Comparison of ENCODE assay signal across 8 cellular contexts in genomic region chr16:50548659-50549560, GRCh38. TPM values are rescaled to one million over a fixed set of nuclear protein-coding genes. Genes with fewer than 3 reads are reported as not detected.
DNase-seq lines count a peak whose midpoint lies in the region; ATAC-seq and FAIRE-seq lines count a peak whose summit lies in the region.

No MANE protein-coding gene starts in this region.

- H3K27me3 ChIP-seq in CD4-positive, alpha-beta memory T cell (ENCODE audit: insufficient read depth, low read length): no peaks in the 10 kb centered on the region

- peak overlapping the region; percentile 26 to 85 (median 74) for H3K4me3 Mint-ChIP-seq in CD4-positive, alpha-beta memory T cell

- no peaks in the 10 kb centered on the region for H3K36me3 ChIP-seq in CD4-positive, alpha-beta memory T cell (ENCODE audit: insufficient read depth, low read length)

- ATAC-seq in GM21381 (IDR thresholded peaks at IDR 0.05; ENCODE audit: unreplicated experiment): peak; percentile 54

- DNase-seq in CD4-positive, alpha-beta memory T cell: peak in 1 of 5 donors; percentile 50
- DNase-seq in HTR-8/SVneo (ENCODE audit: insufficient read length, low spot score) (peak; percentile 19), COLO829 (ENCODE audit: low spot score) (no peak), NCI-H2107 treated with DMSO at 0.1 percent for 48 hours (lab: John Stamatoyannopoulos, UW; ENCODE audit: unreplicated experiment) (no peak)
- DNase-seq in activated naive CD4-positive, alpha-beta T cell treated with Interleukin-2 at 50 U/mL for 16 hours: peak; percentile 37
- DNase-seq in stimulated activated CD4-positive, alpha-beta T cell treated with anti-CD3 and anti-CD28 coated beads, Interleukin-4, amount 100 ng/mL, for 1 hour: peak; percentile 43

- H3K9me3 ChIP-seq in CD4-positive, alpha-beta memory T cell (ENCODE audit: control insufficient read depth in 1 of 2, low read length in 2 of 2): no peaks in the 10 kb centered on the region
- H3K9me3 ChIP-seq in iPS-18c (ENCODE audit: control insufficient read depth, insufficient read depth, low read length): peaks cover 2% of the 10 kb centered on the region

- peak overlapping the region; percentile 25 for H3K27ac ChIP-seq in CD4-positive, alpha-beta memory T cell (ENCODE audit: low read depth, low read length)

- CTCF ChIA-PET in CD4-positive, alpha-beta memory T cell (lab: Charles Lee; ENCODE audit: partially characterized antibody): no interaction called here

- FAIRE-seq in HTR-8/SVneo (lab: Jason Lieb, UNC): no peak

- H3K9me3 Mint-ChIP-seq in CD4-positive, alpha-beta memory T cell: peaks cover 0 to 5% (median under 1%) of the 10 kb centered on the region in 8 donors

- no peaks in the 10 kb centered on the region for H3K27me3 Mint-ChIP-seq in CD4-positive, alpha-beta memory T cell

- H3K36me3 Mint-ChIP-seq in CD4-positive, alpha-beta memory T cell: peaks cover under 1 to 6% of the 10 kb centered on the region in 2 donors

- H3K4me3 ChIP-seq in CD4-positive, alpha-beta memory T cell (ENCODE audit: low read length in 2 of 2): peak overlapping the region in 1 of 2 donors; percentile 49
- peak overlapping the region; percentile 71 for H3K4me3 ChIP-seq in iPS-18c (ENCODE audit: insufficient read depth, low read depth, low read length)

- POLR2A ChIA-PET in CD4-positive, alpha-beta memory T cell (lab: Charles Lee; ENCODE audit: partially characterized antibody): interaction anchor here (1.3 to 1.7 kb wide), 3 partner anchors 10 to 118 kb away, joined by 4 to 6 read pairs (median 4); no protein-coding TSS in a partner anchor

- H3K4me1 Mint-ChIP-seq in CD4-positive, alpha-beta memory T cell: peaks cover 14 to 36% (median 25%) of the 10 kb centered on the region in 4 donors

- H3K4me1 ChIP-seq in CD4-positive, alpha-beta memory T cell (ENCODE audit: insufficient read depth, low read length): peaks cover 30% of the 10 kb centered on the region

- H3K27ac Mint-ChIP-seq in CD4-positive, alpha-beta memory T cell: peak overlapping the region in 4 of 7 donors; percentile 35 to 84 (median 64)

- intact Hi-C loops in CD4-positive, alpha-beta memory T cell (cut with micrococcal nuclease): loop anchor here (2.0 to 10.0 kb wide), 7 partner anchors 53 to 522 kb away; partner anchors contain the start of genes ADCY7, BRD7, CNEP1R1 and TENT4B

RNA-seq across cellular contexts. Expression of gene NKD1, which starts 0.7 kb away (rescaled TPM):
- total RNA-seq in CD4-positive, alpha-beta memory T cell: 1 to 10 TPM; 3.8 to 4.6 TPM
- under 1 TPM in 1 of 2 donors, not detected in 1; 0.48 TPM for polyA plus RNA-seq in CD4-positive, alpha-beta memory T cell

Comparison
In these comparisons a context has a peak if more than half of its experiments do, and no peak if none do; other contexts are left out.
1. DNase-seq: peak in HTR-8/SVneo (single experiment), activated naive CD4-positive, alpha-beta T cell treated with Interleukin-2 at 50 U/mL for 16 hours (single experiment) and stimulated activated CD4-positive, alpha-beta T cell treated with anti-CD3 and anti-CD28 coated beads, Interleukin-4, amount 100 ng/mL, for 1 hour (single experiment); none in COLO829 (single experiment) and NCI-H2107 treated with DMSO at 0.1 percent for 48 hours (single experiment).